ENCODE assay signal across 1 cellular context in genomic region chr1:171741872-171742576, GRCh38.
TF ChIP-seq lines count a peak whose summit lies in the region.

A gene with protein sequence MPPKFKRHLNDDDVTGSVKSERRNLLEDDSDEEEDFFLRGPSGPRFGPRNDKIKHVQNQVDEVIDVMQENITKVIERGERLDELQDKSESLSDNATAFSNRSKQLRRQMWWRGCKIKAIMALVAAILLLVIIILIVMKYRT (minus strand): TSS chr1:171742065. CDS start chr1:171738414, 3,651 bp downstream.

TF ChIP-seq in K562, 482 proteins besides CTCF, POLR2A, EP300 and RAD21 (continued from another document):
- TF ChIP-seq ZNF277 (CRISPR knock-in tag; IDR thresholded peaks at IDR 0.05; ENCODE audit: borderline replicate concordance): no peak
